In genomic region chr4:47744253-47744652, GRCh38 we compare ENCODE assay signal across 18 cellular contexts.
A peak's percentile ranks its signal among the peaks of the same experiment; 100 is the strongest.
DNase-seq lines count a peak whose midpoint lies in the region; ATAC-seq, FAIRE-seq and TF ChIP-seq lines count a peak whose summit lies in the region.
"Had no signal": no experiment of that assay in that cellular context is flagged by ENCODE, and none has a peak within 500 bp of the region (broad histone marks: within the 10 kb centered on the region; RNA-seq: fewer than 3 reads in every experiment).

No MANE protein-coding gene starts in this region.

- H3K9me3 ChIP-seq in A549 (no peaks in the 10 kb centered on the region), right cardiac atrium (ENCODE audit: control insufficient read depth, low read length) (no peaks in the 10 kb centered on the region)
- H3K9me3 ChIP-seq: neutrophil had no signal

- TF ChIP-seq POLR2A in A549 (IDR thresholded peaks at IDR 0.05; ENCODE audit: low read length) = no peak

- no peak for TF ChIP-seq CTCF in A549 (IDR thresholded peaks at IDR 0.05)

- POLR2A ChIA-PET in A549 (lab: Yijun Ruan, JAX) = no interaction called here

- H3K27me3 ChIP-seq in right cardiac atrium (ENCODE audit: control insufficient read depth, insufficient read depth) = no peaks in the 10 kb centered on the region
- H3K27me3 ChIP-seq: neutrophil had no signal

- H3K27ac ChIP-seq in A549 (no peak overlapping the region), right cardiac atrium (ENCODE audit: low read length) (peak overlapping the region; percentile 37)
- H3K27ac ChIP-seq: neutrophil, SK-N-MC had no signal

- peak overlapping the region; percentile 25; the same call in 1 of the 3 replicates for H3K4me3 ChIP-seq in A549
- H3K4me3 ChIP-seq in right cardiac atrium (ENCODE audit: low read length) = no peak overlapping the region
- H3K4me3 ChIP-seq: SK-N-MC had no signal

- 0% methylated on average over 2 of the region's 2 CpGs for WGBS in A549 (ENCODE audit: missing lambda C conversion rate)
- 50% methylated on average over 2 of the region's 2 CpGs for WGBS in right cardiac atrium

- ATAC-seq in A549 = no peak
- no peak for ATAC-seq in right cardiac atrium
- ATAC-seq in HG03469 (IDR thresholded peaks at IDR 0.05; ENCODE audit: unreplicated experiment) = no peak
- ATAC-seq: activated CD8-positive, alpha-beta T cell treated with anti-CD3 and anti-CD28 coated beads for 36 hours had no signal

- intact Hi-C loops in right cardiac atrium (cut with DNase I) = no loop called here

- DNase-seq in A549 (ENCODE audit: low read depth in 1 of 2, low spot score in 1 of 2) (no peak), EL (peak; percentile 6), RPMI8226 (peak; percentile 26), right cardiac atrium (no peak), midbrain (lab: John Stamatoyannopoulos, UW) (no peak), NCI-H1092 treated with DMSO at 0.1 percent for 48 hours (lab: John Stamatoyannopoulos, UW) (no peak)
- DNase-seq in stimulated activated CD4-positive, alpha-beta T cell treated with anti-CD3 and anti-CD28 coated beads, Interleukin-2, amount 100 ng/mL, for 24 hours = no peak
- DNase-seq: activated CD8-positive, alpha-beta T cell treated with anti-CD3 and anti-CD28 coated beads for 36 hours; activated T-cell treated with anti-CD3 and anti-CD28 coated beads, Interleukin-2, amount 50 U/mL, for 24 hours; effector memory CD4-positive, alpha-beta T cell; NCI-H1694 treated with DMSO at 0.1 percent for 48 hours; NCI-H524; retina; stimulated activated CD4-positive, alpha-beta T cell treated with anti-CD3 and anti-CD28 coated beads, Interleukin-15, amount 100 ng/mL, for 24 hours had no signal

- CTCF ChIA-PET in A549 (lab: Yijun Ruan, JAX) = no interaction called here

- no peak for TF ChIP-seq RAD21 in A549 (conservative IDR thresholded peaks at IDR 0.05 in 1 of 2, IDR thresholded peaks at IDR 0.05 in 1 of 2)

- H3K4me1 ChIP-seq in A549 = no peaks in the 10 kb centered on the region
- H3K4me1 ChIP-seq in right cardiac atrium (ENCODE audit: control insufficient read depth, insufficient read depth, low read length) = no peaks in the 10 kb centered on the region

- no peak for FAIRE-seq in A549 (lab: Jason Lieb, UNC)
- FAIRE-seq: HTR-8/SVneo had no signal

- H3K4me2 ChIP-seq in A549 = peak overlapping the region; percentile 68

- no peak for TF ChIP-seq EP300 in A549 (IDR thresholded peaks at IDR 0.05)

TF ChIP-seq in A549, 52 proteins besides CTCF, POLR2A, EP300 and RAD21:
- TF ChIP-seq JUN (IDR thresholded peaks at IDR 0.05) (no peak), MAFK (IDR thresholded peaks at IDR 0.05; ENCODE audit: partially characterized antibody) (peak; percentile 93)
TF ChIP-seq in A549: peak in this region for 1.

Comparison
In these comparisons a context has a peak if more than half of its experiments do, and no peak if none do; other contexts are left out.
1. DNase-seq: peak in EL (single experiment) and RPMI8226 (single experiment); none in A549 (0 of 2), right cardiac atrium (0 of 3), midbrain (single experiment), NCI-H1092 treated with DMSO at 0.1 percent for 48 hours (single experiment) and stimulated activated CD4-positive, alpha-beta T cell treated with anti-CD3 and anti-CD28 coated beads, Interleukin-2, amount 100 ng/mL, for 24 hours (0 of 2).